Comparison of ENCODE assay signal across 1 cellular context in the genomic region with DNA sequence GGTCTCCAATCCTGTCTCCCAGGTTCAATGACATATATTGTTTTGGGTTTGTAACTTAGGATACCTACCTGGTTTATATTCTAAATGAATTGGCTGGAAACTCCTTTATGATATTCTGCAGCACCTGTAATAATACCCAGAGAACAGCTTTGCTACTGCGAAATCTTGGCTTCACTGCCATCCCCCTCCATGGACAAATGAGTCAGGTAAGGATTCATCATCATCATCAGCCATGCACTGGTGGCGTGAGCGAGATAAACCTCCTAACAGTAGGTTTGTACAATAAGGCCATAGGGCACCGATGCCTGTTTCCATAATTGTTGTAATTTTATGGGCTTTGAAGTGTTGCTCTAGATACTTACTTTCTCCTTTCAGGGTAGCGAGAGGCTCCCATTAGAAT.
TF ChIP-seq lines count a peak whose summit lies in the region.

No MANE protein-coding gene starts in this region.

TF ChIP-seq in endothelial cell of umbilical vein, 7 proteins besides CTCF, POLR2A, EP300 and RAD21:
- TF ChIP-seq MYC (IDR thresholded peaks at IDR 0.05; ENCODE audit: low read depth, low read length), result no peak
- TF ChIP-seq, protein P1, sequence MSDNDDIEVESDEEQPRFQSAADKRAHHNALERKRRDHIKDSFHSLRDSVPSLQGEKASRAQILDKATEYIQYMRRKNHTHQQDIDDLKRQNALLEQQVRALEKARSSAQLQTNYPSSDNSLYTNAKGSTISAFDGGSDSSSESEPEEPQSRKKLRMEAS (IDR thresholded peaks at IDR 0.05; ENCODE audit: insufficient read depth, insufficient read length), result no peak
- TF ChIP-seq FOS (IDR thresholded peaks at IDR 0.05; ENCODE audit: borderline replicate concordance, insufficient read depth, low read length), result no peak
- no peak for TF ChIP-seq EZH2 (IDR thresholded peaks at IDR 0.05; ENCODE audit: borderline replicate concordance, low read depth, low read length, severe bottlenecking)
- no peak for TF ChIP-seq JUN (IDR thresholded peaks at IDR 0.05; ENCODE audit: borderline replicate concordance, insufficient read depth, insufficient read length, low read depth)
- TF ChIP-seq POLR2AphosphoS5 (IDR thresholded peaks at IDR 0.05; ENCODE audit: insufficient read depth, low read depth, low read length), result no peak
- TF ChIP-seq GATA2 (IDR thresholded peaks at IDR 0.05; ENCODE audit: insufficient read depth, insufficient read length, low read depth, low read length), result no peak
